ENCODE assay signal across 12 cellular contexts in the genomic region with DNA sequence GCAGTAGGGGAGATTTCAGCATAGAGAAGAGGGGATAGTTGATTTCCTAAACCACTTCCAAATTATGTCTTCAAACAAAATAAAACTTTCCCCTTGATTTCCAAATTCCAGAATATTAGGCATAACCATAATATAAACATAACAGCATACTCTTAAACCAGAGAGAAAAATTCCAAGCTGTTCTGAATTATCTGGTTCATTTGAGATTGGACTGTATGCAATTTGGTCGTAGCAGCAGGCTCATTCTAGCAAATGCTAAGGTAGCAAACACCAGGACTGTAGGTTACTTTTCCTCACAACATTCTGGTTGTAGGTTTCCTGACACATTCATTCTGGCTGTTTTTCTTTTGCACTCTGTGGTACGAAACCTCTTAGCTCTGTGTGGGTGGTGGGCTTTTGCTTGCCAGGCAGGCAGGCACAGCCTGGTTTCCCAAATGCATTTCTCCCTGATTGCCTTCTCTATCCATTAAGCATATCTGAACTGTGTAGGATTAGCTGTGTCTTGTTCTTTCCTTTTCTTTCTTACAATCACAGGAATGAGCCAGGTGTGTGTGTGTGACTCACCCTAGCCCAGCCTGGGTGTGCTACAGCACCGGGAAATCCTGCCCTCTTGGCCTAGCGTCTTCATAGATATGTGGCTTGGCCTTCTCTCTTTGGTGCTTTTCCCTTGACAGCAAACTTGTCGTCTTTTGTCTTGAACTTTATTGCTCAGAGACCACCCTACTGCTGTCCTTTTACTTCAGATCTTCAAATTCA.
DNase-seq lines count a peak whose midpoint lies in the region; ATAC-seq and TF ChIP-seq lines count a peak whose summit lies in the region.
"Had no signal": no experiment of that assay in that cellular context is flagged by ENCODE, and none has a peak within 500 bp of the region (broad histone marks: within the 10 kb centered on the region; RNA-seq: fewer than 3 reads in every experiment).

No MANE protein-coding gene starts in this region.

- peak overlapping the region; percentile 4 for H3K4me3 Mint-ChIP-seq in activated CD4-positive, alpha-beta T cell treated with anti-CD3 and anti-CD28 coated beads, Interleukin-2, amount 10 ng/mL, durations not matched to agents 24 days and 14 days
- no peak overlapping the region for H3K4me3 Mint-ChIP-seq in activated CD8-positive, alpha-beta T cell treated with anti-CD3 and anti-CD28 coated beads, Interleukin-2, amount 10 ng/mL, durations not matched to agents 7 days and 5 days
- H3K4me3 Mint-ChIP-seq in stimulated activated naive CD8-positive, alpha-beta T cell treated with anti-CD3 and anti-CD28 coated beads, Interleukin-15, Interleukin-2, amounts not matched to agents 100 ng/mL and 50 ng/mL, for 24 hours = peak overlapping the region; percentile 33
- H3K4me3 Mint-ChIP-seq: dendritic cell treated with granulocyte-macrophage colony-stimulating factor and Interleukin-4, amounts not matched to agents 40 ng/mL and 50 ng/mL, for 4 days had no signal

- no peak for ATAC-seq in activated CD8-positive, alpha-beta T cell treated with anti-CD3 and anti-CD28 coated beads, Interleukin-2, amount 10 ng/mL, durations not matched to agents 7 days and 5 days

- no peaks in the 10 kb centered on the region for H3K9me3 ChIP-seq in WERI-Rb-1 (ENCODE audit: severe bottlenecking)

- peaks cover 72% of the 10 kb centered on the region for H3K4me1 Mint-ChIP-seq in activated CD4-positive, alpha-beta T cell treated with anti-CD3 and anti-CD28 coated beads, Interleukin-2, amount 10 ng/mL, durations not matched to agents 24 days and 14 days
- H3K4me1 Mint-ChIP-seq in activated CD8-positive, alpha-beta T cell treated with anti-CD3 and anti-CD28 coated beads, Interleukin-2, amount 10 ng/mL, durations not matched to agents 7 days and 5 days (ENCODE audit: low read depth) = peaks cover 85% of the 10 kb centered on the region
- peaks cover 99% of the 10 kb centered on the region for H3K4me1 Mint-ChIP-seq in stimulated activated naive CD8-positive, alpha-beta T cell treated with anti-CD3 and anti-CD28 coated beads, Interleukin-15, Interleukin-2, amounts not matched to agents 100 ng/mL and 50 ng/mL, for 24 hours (ENCODE audit: low read depth)

- H3K4me3 ChIP-seq in WERI-Rb-1 (ENCODE audit: low read depth, low read length) = no peak overlapping the region

- POLR2A ChIA-PET in activated CD8-positive, alpha-beta T cell treated with anti-CD3 and anti-CD28 coated beads, Interleukin-2, amount 10 ng/mL, durations not matched to agents 7 days and 5 days (lab: Charles Lee) = interaction anchor here (0.6 to 0.9 kb wide), 2 partner anchors 22 to 90 kb away, joined by 3 to 4 read pairs; no protein-coding TSS in a partner anchor

- no peak overlapping the region for H3K27ac ChIP-seq in WERI-Rb-1

- intact Hi-C loops in activated CD4-positive, alpha-beta T cell treated with anti-CD3 and anti-CD28 coated beads, Interleukin-2, amount 10 ng/mL, durations not matched to agents 24 days and 14 days (cut with micrococcal nuclease) = no loop called here

- DNase-seq in activated CD4-positive, alpha-beta T cell treated with anti-CD3 and anti-CD28 coated beads, Interleukin-2, amount 10 ng/mL, durations not matched to agents 24 days and 14 days = no peak
- no peak for DNase-seq in activated CD4-positive, alpha-beta T cell treated with anti-CD3 and anti-CD28 coated beads for 4 hours
- DNase-seq in activated CD8-positive, alpha-beta T cell treated with anti-CD3 and anti-CD28 coated beads, Interleukin-2, amount 10 ng/mL, durations not matched to agents 7 days and 5 days = no peak
- DNase-seq in glomerular visceral epithelial cell (ENCODE audit: extremely low spot score) (peak; percentile 40), WERI-Rb-1 (no peak), NCI-H1930 (lab: John Stamatoyannopoulos, UW) (no peak), NCI-H345 treated with DMSO at 0.1 percent for 48 hours (lab: John Stamatoyannopoulos, UW; ENCODE audit: unreplicated experiment) (no peak)
- DNase-seq: activated CD4-positive, alpha-beta T cell treated with anti-CD3 and anti-CD28 coated beads, Interleukin-2, amount 50 U/mL, for 48 hours; NCI-H1417 treated with DMSO at 0.1 percent for 48 hours; RPMI8226 had no signal

- H3K36me3 ChIP-seq in WERI-Rb-1 = no peaks in the 10 kb centered on the region

- no peaks in the 10 kb centered on the region for H3K27me3 Mint-ChIP-seq in activated CD4-positive, alpha-beta T cell treated with anti-CD3 and anti-CD28 coated beads, Interleukin-2, amount 10 ng/mL, durations not matched to agents 24 days and 14 days
- no peaks in the 10 kb centered on the region for H3K27me3 Mint-ChIP-seq in activated CD8-positive, alpha-beta T cell treated with anti-CD3 and anti-CD28 coated beads, Interleukin-2, amount 10 ng/mL, durations not matched to agents 7 days and 5 days (ENCODE audit: low read depth)
- no peaks in the 10 kb centered on the region for H3K27me3 Mint-ChIP-seq in stimulated activated naive CD8-positive, alpha-beta T cell treated with anti-CD3 and anti-CD28 coated beads, Interleukin-15, Interleukin-2, amounts not matched to agents 100 ng/mL and 50 ng/mL, for 24 hours
- H3K27me3 Mint-ChIP-seq: dendritic cell treated with granulocyte-macrophage colony-stimulating factor and Interleukin-4, amounts not matched to agents 40 ng/mL and 50 ng/mL, for 4 days had no signal

- no peaks in the 10 kb centered on the region for H3K9me3 Mint-ChIP-seq in activated CD4-positive, alpha-beta T cell treated with anti-CD3 and anti-CD28 coated beads, Interleukin-2, amount 10 ng/mL, durations not matched to agents 24 days and 14 days
- no peaks in the 10 kb centered on the region for H3K9me3 Mint-ChIP-seq in activated CD8-positive, alpha-beta T cell treated with anti-CD3 and anti-CD28 coated beads, Interleukin-2, amount 10 ng/mL, durations not matched to agents 7 days and 5 days (ENCODE audit: insufficient read depth)
- H3K9me3 Mint-ChIP-seq in stimulated activated naive CD8-positive, alpha-beta T cell treated with anti-CD3 and anti-CD28 coated beads, Interleukin-15, Interleukin-2, amounts not matched to agents 100 ng/mL and 50 ng/mL, for 24 hours = no peaks in the 10 kb centered on the region
- H3K9me3 Mint-ChIP-seq: dendritic cell treated with granulocyte-macrophage colony-stimulating factor and Interleukin-4, amounts not matched to agents 40 ng/mL and 50 ng/mL, for 4 days had no signal

- no peak for TF ChIP-seq CTCF in WERI-Rb-1 (IDR thresholded peaks at IDR 0.05; ENCODE audit: low read depth, low read length)

- peaks cover 47% of the 10 kb centered on the region for H3K36me3 Mint-ChIP-seq in activated CD4-positive, alpha-beta T cell treated with anti-CD3 and anti-CD28 coated beads, Interleukin-2, amount 10 ng/mL, durations not matched to agents 24 days and 14 days (ENCODE audit: low read depth)
- peaks cover 36% of the 10 kb centered on the region for H3K36me3 Mint-ChIP-seq in activated CD8-positive, alpha-beta T cell treated with anti-CD3 and anti-CD28 coated beads, Interleukin-2, amount 10 ng/mL, durations not matched to agents 7 days and 5 days (ENCODE audit: low read depth)
- peaks cover 31% of the 10 kb centered on the region for H3K36me3 Mint-ChIP-seq in stimulated activated naive CD8-positive, alpha-beta T cell treated with anti-CD3 and anti-CD28 coated beads, Interleukin-15, Interleukin-2, amounts not matched to agents 100 ng/mL and 50 ng/mL, for 24 hours (ENCODE audit: low read depth)

- no peaks in the 10 kb centered on the region for H3K27me3 ChIP-seq in WERI-Rb-1 (ENCODE audit: insufficient read depth, low read depth, severe bottlenecking)

- CTCF ChIA-PET in activated CD8-positive, alpha-beta T cell treated with anti-CD3 and anti-CD28 coated beads, Interleukin-2, amount 10 ng/mL, durations not matched to agents 7 days and 5 days (lab: Charles Lee) = interaction anchor here (0.8 to 1.2 kb wide), 5 partner anchors 9 to 141 kb away, joined by 3 to 4 read pairs (median 3); no protein-coding TSS in a partner anchor

- H3K27ac Mint-ChIP-seq in activated CD4-positive, alpha-beta T cell treated with anti-CD3 and anti-CD28 coated beads, Interleukin-2, amount 10 ng/mL, durations not matched to agents 24 days and 14 days = peak overlapping the region; percentile 38
- peak overlapping the region; percentile 29 for H3K27ac Mint-ChIP-seq in activated CD8-positive, alpha-beta T cell treated with anti-CD3 and anti-CD28 coated beads, Interleukin-2, amount 10 ng/mL, durations not matched to agents 7 days and 5 days
- peak overlapping the region; percentile 60 for H3K27ac Mint-ChIP-seq in stimulated activated naive CD8-positive, alpha-beta T cell treated with anti-CD3 and anti-CD28 coated beads, Interleukin-15, Interleukin-2, amounts not matched to agents 100 ng/mL and 50 ng/mL, for 24 hours
- H3K27ac Mint-ChIP-seq: dendritic cell treated with granulocyte-macrophage colony-stimulating factor and Interleukin-4, amounts not matched to agents 40 ng/mL and 50 ng/mL, for 4 days had no signal
